ENCODE assay signal across 27 cellular contexts in the genomic region with DNA sequence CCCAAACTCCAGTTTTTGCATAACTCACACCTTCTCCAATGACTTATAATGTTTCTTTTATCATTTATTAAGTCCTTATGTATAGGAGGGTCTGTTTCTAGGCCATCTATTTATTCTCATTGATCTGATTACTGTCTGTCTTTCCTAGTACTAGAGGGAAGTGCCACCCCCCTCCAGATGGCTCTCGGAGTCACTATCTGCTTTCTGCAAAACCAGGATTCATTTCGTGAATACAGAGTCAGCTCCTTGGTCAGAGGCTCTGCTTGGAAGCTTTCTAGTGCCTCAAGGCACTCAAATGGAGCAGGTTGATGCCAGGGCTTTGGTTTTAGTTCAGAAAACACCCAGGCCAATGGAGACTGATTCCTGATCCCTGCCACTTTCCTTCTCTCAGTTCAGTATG.
"Had no signal": no experiment of that assay in that cellular context is flagged by ENCODE, and none has a peak within 500 bp of the region (broad histone marks: within the 10 kb centered on the region; RNA-seq: fewer than 3 reads in every experiment).

No MANE protein-coding gene starts in this region.

- H3K4me3 ChIP-seq: adrenal gland, breast epithelium, colonic mucosa, Peyer's patch, SJCRH30 had no signal

- H3K27me3 ChIP-seq: adrenal gland, colonic mucosa, Peyer's patch, SJCRH30 had no signal

- H3K27ac ChIP-seq: adrenal gland, breast epithelium, colonic mucosa, Peyer's patch, RWPE1, SJCRH30 had no signal

- DNase-seq: activated CD4-positive, alpha-beta memory T cell treated with anti-CD3 and anti-CD28 coated beads, Interleukin-2, amount 10 ng/mL, durations not matched to agents 7 days and 5 days; activated CD4-positive, alpha-beta T cell treated with anti-CD3 and anti-CD28 coated beads for 36 hours; activated CD4-positive, alpha-beta T cell treated with anti-CD3 and anti-CD28 coated beads, Interleukin-2, amount 50 U/mL, for 1 hour; activated naive CD4-positive, alpha-beta T cell treated with anti-CD3 and anti-CD28 coated beads, Interleukin-2, amount 50 U/mL, for 16 hours; activated naive CD8-positive, alpha-beta T cell treated with anti-CD3 and anti-CD28 coated beads, Interleukin-2, amount 10 ng/mL, durations not matched to agents 7 days and 5 days; activated T-cell treated with anti-CD3 and anti-CD28 coated beads for 4 hours; activated T-cell treated with anti-CD3 and anti-CD28 coated beads, Interleukin-2, amount 50 U/mL, for 48 hours; adrenal gland; anterior cingulate cortex; caudate nucleus; colonic mucosa; KG1; NCI-H1048; NCI-H146; NCI-H2029; NCI-H2107; NCI-H526; NCI-H774; NK-92 treated with Interleukin-12 subunit alpha and Interleukin-12 subunit beta, amount 100 ng/mL, for 24 hours; Peyer's patch; Right ventricle myocardium superior; SJCRH30; T-helper 17 cell; T-helper 9 cell had no signal

- ATAC-seq: activated CD4-positive, alpha-beta T cell treated with anti-CD3 and anti-CD28 coated beads for 36 hours; activated T-helper 17 cell treated with anti-CD3 and anti-CD28 coated beads, Interleukin-2, amount 50 U/mL, for 72 hours; T-helper 17 cell had no signal

- H3K4me1 ChIP-seq: breast epithelium, colonic mucosa, Peyer's patch, SJCRH30 had no signal

- H3K36me3 ChIP-seq: adrenal gland, breast epithelium, colonic mucosa, Peyer's patch, SJCRH30 had no signal
